ENCODE assay signal across 1 cellular context in the genomic region with DNA sequence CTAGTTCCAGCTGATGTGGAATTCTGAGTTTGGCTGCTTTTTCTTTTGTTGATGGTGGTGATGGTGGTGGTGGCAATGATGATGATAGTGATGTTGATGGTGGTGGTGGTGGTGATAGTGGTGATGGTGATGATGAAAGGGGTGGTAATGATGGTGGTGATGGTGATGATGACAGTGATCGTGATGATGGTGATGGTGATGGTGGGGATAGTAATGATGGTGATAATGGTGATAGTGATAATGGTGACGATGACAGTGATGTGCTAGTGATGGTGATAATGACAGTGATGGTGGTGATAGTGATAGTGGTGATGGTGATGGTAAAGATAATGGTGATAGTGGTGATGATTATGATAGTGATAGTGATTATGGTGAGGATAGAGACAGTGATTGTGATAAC.
A peak's percentile ranks its signal among the peaks of the same experiment; 100 is the strongest.
TF ChIP-seq lines count a peak whose summit lies in the region.

No MANE protein-coding gene starts in this region.

TF ChIP-seq in HepG2, 621 proteins besides CTCF, POLR2A, EP300 and RAD21 (continues in another document):
- TF ChIP-seq LCORL (IDR thresholded peaks at IDR 0.05) (peak; percentile 23; the same call in 1 of the 2 replicates), LCORL (CRISPR knock-in tag; IDR thresholded peaks at IDR 0.05) (no peak), ZNF777 (CRISPR knock-in tag; IDR thresholded peaks at IDR 0.05) (no peak), ZNF34 (CRISPR knock-in tag; IDR thresholded peaks at IDR 0.05; ENCODE audit: borderline replicate concordance) (no peak), ZNF547 (CRISPR knock-in tag; IDR thresholded peaks at IDR 0.05) (no peak), ZNF577 (CRISPR knock-in tag; IDR thresholded peaks at IDR 0.05; ENCODE audit: borderline replicate concordance, low read depth) (no peak), RFX1 (IDR thresholded peaks at IDR 0.05) (no peak), FOXP1 (IDR thresholded peaks at IDR 0.05) (peak; percentile 64; the same call in 1 of the 2 replicates), FOXP1 (CRISPR knock-in tag; IDR thresholded peaks at IDR 0.05) (no peak), FOXA1 (IDR thresholded peaks at IDR 0.05) (peak; percentile 50), FOXA1 (CRISPR knock-in tag; IDR thresholded peaks at IDR 0.05) (no peak), ZFP1 (CRISPR knock-in tag; IDR thresholded peaks at IDR 0.05) (no peak), SOX6 (IDR thresholded peaks at IDR 0.05) (peak; percentile 73; the same call in 1 of the 2 replicates), SOX6 (CRISPR knock-in tag; IDR thresholded peaks at IDR 0.05) (no peak), ATF7 (IDR thresholded peaks at IDR 0.05) (peak; percentile 73), ATF7 (CRISPR knock-in tag; IDR thresholded peaks at IDR 0.05) (no peak), PCBP1 (IDR thresholded peaks at IDR 0.05; ENCODE audit: borderline replicate concordance, low read depth, low read length) (no peak), BCL6 (CRISPR knock-in tag; IDR thresholded peaks at IDR 0.05) (no peak), CREB1 (IDR thresholded peaks at IDR 0.05) (peak; percentile 94), CREB1 (CRISPR knock-in tag; IDR thresholded peaks at IDR 0.05) (no peak), ZNF772 (CRISPR knock-in tag; IDR thresholded peaks at IDR 0.05) (no peak), ZIK1 (CRISPR knock-in tag; IDR thresholded peaks at IDR 0.05; ENCODE audit: borderline replicate concordance, low read depth) (no peak), FOXK2 (IDR thresholded peaks at IDR 0.05) (0 out of 2 replicates have a peak, but pooled peaks have one; percentile 59), PHB2 (IDR thresholded peaks at IDR 0.05; ENCODE audit: partially characterized antibody) (peak; percentile 85), U2AF2 (IDR thresholded peaks at IDR 0.05; ENCODE audit: low read depth, low read length) (no peak), ATM (IDR thresholded peaks at IDR 0.05; ENCODE audit: borderline replicate concordance) (peak; percentile 71; the same call in 1 of the 2 replicates), TCF7 (IDR thresholded peaks at IDR 0.05; ENCODE audit: low read depth) (no peak), THYN1 (CRISPR knock-in tag; IDR thresholded peaks at IDR 0.05; ENCODE audit: borderline replicate concordance, low read depth) (no peak), HOXA3 (CRISPR knock-in tag; IDR thresholded peaks at IDR 0.05) (no peak), ZNF282 (IDR thresholded peaks at IDR 0.05; ENCODE audit: partially characterized antibody) (peak; percentile 83), ZNF768 (CRISPR knock-in tag; IDR thresholded peaks at IDR 0.05) (no peak), SMAD9 (CRISPR knock-in tag; IDR thresholded peaks at IDR 0.05) (no peak), HOXA7 (CRISPR knock-in tag; IDR thresholded peaks at IDR 0.05) (no peak)
- TF ChIP-seq, protein P1, sequence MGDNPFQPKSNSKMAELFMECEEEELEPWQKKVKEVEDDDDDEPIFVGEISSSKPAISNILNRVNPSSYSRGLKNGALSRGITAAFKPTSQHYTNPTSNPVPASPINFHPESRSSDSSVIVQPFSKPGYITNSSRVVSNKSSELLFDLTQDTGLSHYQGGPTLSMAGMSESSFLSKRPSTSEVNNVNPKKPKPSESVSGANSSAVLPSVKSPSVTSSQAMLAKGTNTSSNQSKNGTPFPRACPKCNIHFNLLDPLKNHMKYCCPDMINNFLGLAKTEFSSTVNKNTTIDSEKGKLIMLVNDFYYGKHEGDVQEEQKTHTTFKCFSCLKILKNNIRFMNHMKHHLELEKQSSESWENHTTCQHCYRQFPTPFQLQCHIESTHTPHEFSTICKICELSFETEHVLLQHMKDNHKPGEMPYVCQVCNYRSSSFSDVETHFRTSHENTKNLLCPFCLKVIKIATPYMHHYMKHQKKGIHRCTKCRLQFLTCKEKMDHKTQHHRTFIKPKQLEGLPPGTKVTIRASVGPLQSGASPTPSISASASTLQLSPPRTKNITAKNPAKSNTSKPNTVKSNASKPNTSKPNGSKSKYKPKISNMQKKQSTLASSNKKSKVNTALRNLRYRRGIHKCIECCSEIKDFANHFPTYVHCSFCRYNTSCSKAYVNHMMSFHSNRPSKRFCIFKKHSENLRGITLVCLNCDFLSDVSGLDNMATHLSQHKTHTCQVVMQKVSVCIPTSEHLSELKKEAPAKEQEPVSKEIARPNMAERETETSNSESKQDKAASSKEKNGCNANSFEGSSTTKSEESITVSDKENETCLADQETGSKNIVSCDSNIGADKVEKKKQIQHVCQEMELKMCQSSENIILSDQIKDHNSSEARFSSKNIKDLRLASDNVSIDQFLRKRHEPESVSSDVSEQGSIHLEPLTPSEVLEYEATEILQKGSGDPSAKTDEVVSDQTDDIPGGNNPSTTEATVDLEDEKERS (CRISPR knock-in tag; IDR thresholded peaks at IDR 0.05), result no peak
- TF ChIP-seq, protein P2, sequence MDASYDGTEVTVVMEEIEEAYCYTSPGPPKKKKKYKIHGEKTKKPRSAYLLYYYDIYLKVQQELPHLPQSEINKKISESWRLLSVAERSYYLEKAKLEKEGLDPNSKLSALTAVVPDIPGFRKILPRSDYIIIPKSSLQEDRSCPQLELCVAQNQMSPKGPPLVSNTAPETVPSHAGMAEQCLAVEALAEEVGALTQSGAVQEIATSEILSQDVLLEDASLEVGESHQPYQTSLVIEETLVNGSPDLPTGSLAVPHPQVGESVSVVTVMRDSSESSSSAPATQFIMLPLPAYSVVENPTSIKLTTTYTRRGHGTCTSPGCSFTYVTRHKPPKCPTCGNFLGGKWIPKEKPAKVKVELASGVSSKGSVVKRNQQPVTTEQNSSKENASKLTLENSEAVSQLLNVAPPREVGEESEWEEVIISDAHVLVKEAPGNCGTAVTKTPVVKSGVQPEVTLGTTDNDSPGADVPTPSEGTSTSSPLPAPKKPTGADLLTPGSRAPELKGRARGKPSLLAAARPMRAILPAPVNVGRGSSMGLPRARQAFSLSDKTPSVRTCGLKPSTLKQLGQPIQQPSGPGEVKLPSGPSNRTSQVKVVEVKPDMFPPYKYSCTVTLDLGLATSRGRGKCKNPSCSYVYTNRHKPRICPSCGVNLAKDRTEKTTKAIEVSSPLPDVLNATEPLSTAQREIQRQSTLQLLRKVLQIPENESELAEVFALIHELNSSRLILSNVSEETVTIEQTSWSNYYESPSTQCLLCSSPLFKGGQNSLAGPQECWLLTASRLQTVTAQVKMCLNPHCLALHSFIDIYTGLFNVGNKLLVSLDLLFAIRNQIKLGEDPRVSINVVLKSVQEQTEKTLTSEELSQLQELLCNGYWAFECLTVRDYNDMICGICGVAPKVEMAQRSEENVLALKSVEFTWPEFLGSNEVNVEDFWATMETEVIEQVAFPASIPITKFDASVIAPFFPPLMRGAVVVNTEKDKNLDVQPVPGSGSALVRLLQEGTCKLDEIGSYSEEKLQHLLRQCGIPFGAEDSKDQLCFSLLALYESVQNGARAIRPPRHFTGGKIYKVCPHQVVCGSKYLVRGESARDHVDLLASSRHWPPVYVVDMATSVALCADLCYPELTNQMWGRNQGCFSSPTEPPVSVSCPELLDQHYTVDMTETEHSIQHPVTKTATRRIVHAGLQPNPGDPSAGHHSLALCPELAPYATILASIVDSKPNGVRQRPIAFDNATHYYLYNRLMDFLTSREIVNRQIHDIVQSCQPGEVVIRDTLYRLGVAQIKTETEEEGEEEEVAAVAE (CRISPR knock-in tag; IDR thresholded peaks at IDR 0.05; ENCODE audit: borderline replicate concordance), result no peak
- TF ChIP-seq, protein P3, sequence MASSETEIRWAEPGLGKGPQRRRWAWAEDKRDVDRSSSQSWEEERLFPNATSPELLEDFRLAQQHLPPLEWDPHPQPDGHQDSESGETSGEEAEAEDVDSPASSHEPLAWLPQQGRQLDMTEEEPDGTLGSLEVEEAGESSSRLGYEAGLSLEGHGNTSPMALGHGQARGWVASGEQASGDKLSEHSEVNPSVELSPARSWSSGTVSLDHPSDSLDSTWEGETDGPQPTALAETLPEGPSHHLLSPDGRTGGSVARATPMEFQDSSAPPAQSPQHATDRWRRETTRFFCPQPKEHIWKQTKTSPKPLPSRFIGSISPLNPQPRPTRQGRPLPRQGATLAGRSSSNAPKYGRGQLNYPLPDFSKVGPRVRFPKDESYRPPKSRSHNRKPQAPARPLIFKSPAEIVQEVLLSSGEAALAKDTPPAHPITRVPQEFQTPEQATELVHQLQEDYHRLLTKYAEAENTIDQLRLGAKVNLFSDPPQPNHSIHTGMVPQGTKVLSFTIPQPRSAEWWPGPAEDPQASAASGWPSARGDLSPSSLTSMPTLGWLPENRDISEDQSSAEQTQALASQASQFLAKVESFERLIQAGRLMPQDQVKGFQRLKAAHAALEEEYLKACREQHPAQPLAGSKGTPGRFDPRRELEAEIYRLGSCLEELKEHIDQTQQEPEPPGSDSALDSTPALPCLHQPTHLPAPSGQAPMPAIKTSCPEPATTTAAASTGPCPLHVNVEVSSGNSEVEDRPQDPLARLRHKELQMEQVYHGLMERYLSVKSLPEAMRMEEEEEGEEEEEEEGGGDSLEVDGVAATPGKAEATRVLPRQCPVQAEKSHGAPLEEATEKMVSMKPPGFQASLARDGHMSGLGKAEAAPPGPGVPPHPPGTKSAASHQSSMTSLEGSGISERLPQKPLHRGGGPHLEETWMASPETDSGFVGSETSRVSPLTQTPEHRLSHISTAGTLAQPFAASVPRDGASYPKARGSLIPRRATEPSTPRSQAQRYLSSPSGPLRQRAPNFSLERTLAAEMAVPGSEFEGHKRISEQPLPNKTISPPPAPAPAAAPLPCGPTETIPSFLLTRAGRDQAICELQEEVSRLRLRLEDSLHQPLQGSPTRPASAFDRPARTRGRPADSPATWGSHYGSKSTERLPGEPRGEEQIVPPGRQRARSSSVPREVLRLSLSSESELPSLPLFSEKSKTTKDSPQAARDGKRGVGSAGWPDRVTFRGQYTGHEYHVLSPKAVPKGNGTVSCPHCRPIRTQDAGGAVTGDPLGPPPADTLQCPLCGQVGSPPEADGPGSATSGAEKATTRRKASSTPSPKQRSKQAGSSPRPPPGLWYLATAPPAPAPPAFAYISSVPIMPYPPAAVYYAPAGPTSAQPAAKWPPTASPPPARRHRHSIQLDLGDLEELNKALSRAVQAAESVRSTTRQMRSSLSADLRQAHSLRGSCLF (CRISPR knock-in tag; IDR thresholded peaks at IDR 0.05; ENCODE audit: borderline replicate concordance), result no peak
- TF ChIP-seq, protein P4, sequence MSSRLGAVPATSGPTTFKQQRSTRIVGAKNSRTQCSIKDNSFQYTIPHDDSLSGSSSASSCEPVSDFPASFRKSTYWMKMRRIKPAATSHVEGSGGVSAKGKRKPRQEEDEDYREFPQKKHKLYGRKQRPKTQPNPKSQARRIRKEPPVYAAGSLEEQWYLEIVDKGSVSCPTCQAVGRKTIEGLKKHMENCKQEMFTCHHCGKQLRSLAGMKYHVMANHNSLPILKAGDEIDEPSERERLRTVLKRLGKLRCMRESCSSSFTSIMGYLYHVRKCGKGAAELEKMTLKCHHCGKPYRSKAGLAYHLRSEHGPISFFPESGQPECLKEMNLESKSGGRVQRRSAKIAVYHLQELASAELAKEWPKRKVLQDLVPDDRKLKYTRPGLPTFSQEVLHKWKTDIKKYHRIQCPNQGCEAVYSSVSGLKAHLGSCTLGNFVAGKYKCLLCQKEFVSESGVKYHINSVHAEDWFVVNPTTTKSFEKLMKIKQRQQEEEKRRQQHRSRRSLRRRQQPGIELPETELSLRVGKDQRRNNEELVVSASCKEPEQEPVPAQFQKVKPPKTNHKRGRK (CRISPR knock-in tag; IDR thresholded peaks at IDR 0.05), result no peak
- TF ChIP-seq, protein P5, sequence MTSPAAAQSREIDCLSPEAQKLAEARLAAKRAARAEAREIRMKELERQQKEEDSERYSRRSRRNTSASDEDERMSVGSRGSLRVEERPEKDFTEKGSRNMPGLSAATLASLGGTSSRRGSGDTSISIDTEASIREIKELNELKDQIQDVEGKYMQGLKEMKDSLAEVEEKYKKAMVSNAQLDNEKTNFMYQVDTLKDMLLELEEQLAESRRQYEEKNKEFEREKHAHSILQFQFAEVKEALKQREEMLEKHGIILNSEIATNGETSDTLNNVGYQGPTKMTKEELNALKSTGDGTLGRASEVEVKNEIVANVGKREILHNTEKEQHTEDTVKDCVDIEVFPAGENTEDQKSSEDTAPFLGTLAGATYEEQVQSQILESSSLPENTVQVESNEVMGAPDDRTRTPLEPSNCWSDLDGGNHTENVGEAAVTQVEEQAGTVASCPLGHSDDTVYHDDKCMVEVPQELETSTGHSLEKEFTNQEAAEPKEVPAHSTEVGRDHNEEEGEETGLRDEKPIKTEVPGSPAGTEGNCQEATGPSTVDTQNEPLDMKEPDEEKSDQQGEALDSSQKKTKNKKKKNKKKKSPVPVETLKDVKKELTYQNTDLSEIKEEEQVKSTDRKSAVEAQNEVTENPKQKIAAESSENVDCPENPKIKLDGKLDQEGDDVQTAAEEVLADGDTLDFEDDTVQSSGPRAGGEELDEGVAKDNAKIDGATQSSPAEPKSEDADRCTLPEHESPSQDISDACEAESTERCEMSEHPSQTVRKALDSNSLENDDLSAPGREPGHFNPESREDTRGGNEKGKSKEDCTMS (CRISPR knock-in tag; conservative IDR thresholded peaks at IDR 0.05), result no peak
- TF ChIP-seq, protein P6, sequence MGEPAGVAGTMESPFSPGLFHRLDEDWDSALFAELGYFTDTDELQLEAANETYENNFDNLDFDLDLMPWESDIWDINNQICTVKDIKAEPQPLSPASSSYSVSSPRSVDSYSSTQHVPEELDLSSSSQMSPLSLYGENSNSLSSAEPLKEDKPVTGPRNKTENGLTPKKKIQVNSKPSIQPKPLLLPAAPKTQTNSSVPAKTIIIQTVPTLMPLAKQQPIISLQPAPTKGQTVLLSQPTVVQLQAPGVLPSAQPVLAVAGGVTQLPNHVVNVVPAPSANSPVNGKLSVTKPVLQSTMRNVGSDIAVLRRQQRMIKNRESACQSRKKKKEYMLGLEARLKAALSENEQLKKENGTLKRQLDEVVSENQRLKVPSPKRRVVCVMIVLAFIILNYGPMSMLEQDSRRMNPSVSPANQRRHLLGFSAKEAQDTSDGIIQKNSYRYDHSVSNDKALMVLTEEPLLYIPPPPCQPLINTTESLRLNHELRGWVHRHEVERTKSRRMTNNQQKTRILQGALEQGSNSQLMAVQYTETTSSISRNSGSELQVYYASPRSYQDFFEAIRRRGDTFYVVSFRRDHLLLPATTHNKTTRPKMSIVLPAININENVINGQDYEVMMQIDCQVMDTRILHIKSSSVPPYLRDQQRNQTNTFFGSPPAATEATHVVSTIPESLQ (CRISPR knock-in tag; conservative IDR thresholded peaks at IDR 0.05), result no peak
- TF ChIP-seq, protein P7, sequence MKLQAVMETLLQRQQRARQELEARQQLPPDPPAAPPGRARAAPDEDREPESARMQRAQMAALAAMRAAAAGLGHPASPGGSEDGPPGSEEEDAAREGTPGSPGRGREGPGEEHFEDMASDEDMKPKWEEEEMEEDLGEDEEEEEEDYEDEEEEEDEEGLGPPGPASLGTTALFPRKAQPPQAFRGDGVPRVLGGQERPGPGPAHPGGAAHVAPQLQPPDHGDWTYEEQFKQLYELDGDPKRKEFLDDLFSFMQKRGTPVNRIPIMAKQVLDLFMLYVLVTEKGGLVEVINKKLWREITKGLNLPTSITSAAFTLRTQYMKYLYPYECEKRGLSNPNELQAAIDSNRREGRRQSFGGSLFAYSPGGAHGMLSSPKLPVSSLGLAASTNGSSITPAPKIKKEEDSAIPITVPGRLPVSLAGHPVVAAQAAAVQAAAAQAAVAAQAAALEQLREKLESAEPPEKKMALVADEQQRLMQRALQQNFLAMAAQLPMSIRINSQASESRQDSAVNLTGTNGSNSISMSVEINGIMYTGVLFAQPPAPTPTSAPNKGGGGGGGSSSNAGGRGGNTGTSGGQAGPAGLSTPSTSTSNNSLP (IDR thresholded peaks at IDR 0.05; ENCODE audit: low read depth, low read length), result no peak
